32 cellular contexts compared by ENCODE assay signal in genomic region chrY:13882817-13883216, GRCh38.
"Had no signal": no experiment of that assay in that cellular context is flagged by ENCODE, and none has a peak within 500 bp of the region (broad histone marks: within the 10 kb centered on the region; RNA-seq: fewer than 3 reads in every experiment).

No MANE protein-coding gene starts in this region.

- H3K4me3 ChIP-seq: MG63, Peyer's patch, SJSA1 had no signal

- DNase-seq: Kasumi-1, MG63, NCI-H1048, NCI-H1092 treated with DMSO at 0.1 percent for 48 hours, NCI-H1105 treated with DMSO at 0.1 percent for 48 hours, NCI-H1417, NCI-H1436, NCI-H146, NCI-H1694, NCI-H187, NCI-H1930, NCI-H2029 treated with DMSO at 0.1 percent for 48 hours, NCI-H2081 treated with DMSO at 0.1 percent for 48 hours, NCI-H2107, NCI-H2171, NCI-H226, NCI-H446 treated with DMSO at 0.1 percent for 48 hours, NCI-H510A, NCI-H524, NCI-H526, NCI-H69, NCI-H748 treated with DMSO at 0.1 percent for 48 hours, NCI-H82, OCI-M1, PC-3, Peyer's patch, Right ventricle myocardium superior, RPMI8226, SHP77 treated with DMSO at 0.1 percent for 48 hours, SK-N-SH, SW 1271 had no signal

- ATAC-seq: PC-3 had no signal
